Comparison of ENCODE assay signal across 18 cellular contexts in the genomic region with DNA sequence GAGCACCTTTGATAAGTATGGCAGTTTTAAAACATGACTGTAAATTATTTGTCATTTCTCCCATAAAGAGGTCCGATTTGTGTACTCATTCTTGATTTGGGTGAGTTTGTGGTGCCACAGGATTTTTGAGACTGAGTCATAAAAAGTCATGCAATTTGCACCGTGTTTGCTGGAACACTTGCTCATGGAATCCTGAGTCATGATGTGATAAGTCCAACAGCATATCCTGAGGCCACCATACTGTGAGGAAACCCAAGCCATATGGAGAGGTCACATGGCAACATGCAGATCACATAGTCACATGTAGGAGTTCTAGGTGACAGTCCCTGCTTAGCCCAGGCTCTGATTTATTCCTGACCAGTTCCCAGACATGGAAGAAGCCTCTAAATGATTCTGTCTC. TPM values are rescaled to one million over a fixed set of nuclear protein-coding genes. Genes with fewer than 3 reads are reported as not detected.
DNase-seq lines count a peak whose midpoint lies in the region; ATAC-seq and TF ChIP-seq lines count a peak whose summit lies in the region.
"Had no signal": no experiment of that assay in that cellular context is flagged by ENCODE, and none has a peak within 500 bp of the region (broad histone marks: within the 10 kb centered on the region; RNA-seq: fewer than 3 reads in every experiment).

No MANE protein-coding gene starts in this region.

- H3K27ac ChIP-seq in brain microvascular endothelial cell, result peak overlapping the region; percentile 69
- H3K27ac ChIP-seq: coronary artery, parathyroid adenoma had no signal

- no peaks in the 10 kb centered on the region for H3K27me3 ChIP-seq in brain microvascular endothelial cell (replicated peaks)

- no peak for TF ChIP-seq CTCF in brain microvascular endothelial cell (IDR thresholded peaks at IDR 0.05; ENCODE audit: low read depth, low read length, missing control alignments)

- no peak for ATAC-seq in HG02623 (IDR thresholded peaks at IDR 0.05; ENCODE audit: unreplicated experiment)
- ATAC-seq in GM21367 (IDR thresholded peaks at IDR 0.05; ENCODE audit: unreplicated experiment), result no peak
- no peak for ATAC-seq in HG03521 (IDR thresholded peaks at IDR 0.05; ENCODE audit: unreplicated experiment)
- ATAC-seq: activated CD8-positive, alpha-beta T cell treated with anti-CD3 and anti-CD28 coated beads, Interleukin-2, amount 10 ng/mL, durations not matched to agents 7 days and 5 days had no signal

- H3K36me3 ChIP-seq in brain microvascular endothelial cell (replicated peaks), result no peaks in the 10 kb centered on the region

- in situ Hi-C loops in Caki2 (cut with HindIII; ENCODE audit: low pct_unique_long_range_greater_than_20kb, low sequenced_read_pairs), result no loop called here
- in situ Hi-C loops in brain microvascular endothelial cell (cut with HindIII; ENCODE audit: low pct_ligation_motif_present, low sequenced_read_pairs), result no loop called here

- no peak overlapping the region for H3K4me3 ChIP-seq in brain microvascular endothelial cell (ENCODE audit: low read depth, low read length)
- H3K4me3 ChIP-seq: coronary artery, lung had no signal

- peak; percentile 8 for DNase-seq in Caki2 (ENCODE audit: low read depth)
- peak; percentile 94 for DNase-seq in LHCN-M2 (ENCODE audit: low read depth)
- peak; percentile 95 for DNase-seq in brain microvascular endothelial cell
- DNase-seq in kidney tubule cell (ENCODE audit: low spot score), result peak; percentile 32
- no peak for DNase-seq in NCI-H748 (lab: John Stamatoyannopoulos, UW; ENCODE audit: unreplicated experiment)
- DNase-seq: activated CD8-positive, alpha-beta T cell treated with anti-CD3 and anti-CD28 coated beads, Interleukin-2, amount 10 ng/mL, durations not matched to agents 7 days and 5 days; activated naive CD4-positive, alpha-beta T cell; CD8-positive, alpha-beta memory T cell; GOT3; KBM-7; NCI-H187 treated with DMSO at 0.1 percent for 48 hours had no signal

RNA-seq across cellular contexts. Expression of a gene that starts 40.8 kb away (rescaled TPM):
- not detected in 2 replicates for total RNA-seq in Caki2 (2014; rRNA removed; shearing (Covaris generic); ENCODE audit: low replicate concordance)
- total RNA-seq in LHCN-M2 (2014; rRNA removed), result 3.5 and 3.7 TPM in 2 replicates
- polyA plus RNA-seq in LHCN-M2 (2012), result 0.79 TPM
- total RNA-seq: activated CD8-positive, alpha-beta T cell treated with anti-CD3 and anti-CD28 coated beads, Interleukin-2, amount 10 ng/mL, durations not matched to agents 7 days and 5 days; CD8-positive, alpha-beta memory T cell; T-helper 2 cell treated with Interferon-gamma antibody and Interleukin-4, amounts not matched to agents 100 ng/mL and 5 ng/mL, for 36 hours had no signal
- polyA plus RNA-seq: CD8-positive, alpha-beta memory T cell had no signal
